Comparison of ENCODE assay signal across 1 cellular context in genomic region chr9:68709291-68709970, GRCh38.
TF ChIP-seq lines count a peak whose summit lies in the region.

No MANE protein-coding gene starts in this region.

TF ChIP-seq in GM12878, 131 proteins besides CTCF, POLR2A, EP300 and RAD21:
- TF ChIP-seq MTA3 (IDR thresholded peaks at IDR 0.05; ENCODE audit: borderline replicate concordance, low read length) = no peak
- no peak for TF ChIP-seq KAT2A (conservative IDR thresholded peaks at IDR 0.05; ENCODE audit: control insufficient read depth, low read depth, low read length)
- TF ChIP-seq, protein P1, sequence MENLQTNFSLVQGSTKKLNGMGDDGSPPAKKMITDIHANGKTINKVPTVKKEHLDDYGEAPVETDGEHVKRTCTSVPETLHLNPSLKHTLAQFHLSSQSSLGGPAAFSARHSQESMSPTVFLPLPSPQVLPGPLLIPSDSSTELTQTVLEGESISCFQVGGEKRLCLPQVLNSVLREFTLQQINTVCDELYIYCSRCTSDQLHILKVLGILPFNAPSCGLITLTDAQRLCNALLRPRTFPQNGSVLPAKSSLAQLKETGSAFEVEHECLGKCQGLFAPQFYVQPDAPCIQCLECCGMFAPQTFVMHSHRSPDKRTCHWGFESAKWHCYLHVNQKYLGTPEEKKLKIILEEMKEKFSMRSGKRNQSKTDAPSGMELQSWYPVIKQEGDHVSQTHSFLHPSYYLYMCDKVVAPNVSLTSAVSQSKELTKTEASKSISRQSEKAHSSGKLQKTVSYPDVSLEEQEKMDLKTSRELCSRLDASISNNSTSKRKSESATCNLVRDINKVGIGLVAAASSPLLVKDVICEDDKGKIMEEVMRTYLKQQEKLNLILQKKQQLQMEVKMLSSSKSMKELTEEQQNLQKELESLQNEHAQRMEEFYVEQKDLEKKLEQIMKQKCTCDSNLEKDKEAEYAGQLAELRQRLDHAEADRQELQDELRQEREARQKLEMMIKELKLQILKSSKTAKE (IDR thresholded peaks at IDR 0.05; ENCODE audit: low read depth, poor library complexity, severe bottlenecking) = no peak
- no peak for TF ChIP-seq HDAC2 (IDR thresholded peaks at IDR 0.05)
- no peak for TF ChIP-seq BHLHE40 (IDR thresholded peaks at IDR 0.05; ENCODE audit: borderline replicate concordance in 1 of 2, low read depth in 2 of 2, low read length in 1 of 2)
- no peak for TF ChIP-seq SMC3 (IDR thresholded peaks at IDR 0.05; ENCODE audit: borderline replicate concordance, low read length)
- TF ChIP-seq CHD1 (IDR thresholded peaks at IDR 0.05; ENCODE audit: low read depth, low read length) = no peak
- no peak for TF ChIP-seq ASH2L (IDR thresholded peaks at IDR 0.05; ENCODE audit: borderline replicate concordance, low read depth)
- no peak for TF ChIP-seq FOS (IDR thresholded peaks at IDR 0.05; ENCODE audit: borderline replicate concordance, extremely low read depth, insufficient read length)
- no peak for TF ChIP-seq MEF2B (IDR thresholded peaks at IDR 0.05; ENCODE audit: partially characterized antibody, poor library complexity, severe bottlenecking)
